ENCODE assay signal across 8 cellular contexts in the genomic region with DNA sequence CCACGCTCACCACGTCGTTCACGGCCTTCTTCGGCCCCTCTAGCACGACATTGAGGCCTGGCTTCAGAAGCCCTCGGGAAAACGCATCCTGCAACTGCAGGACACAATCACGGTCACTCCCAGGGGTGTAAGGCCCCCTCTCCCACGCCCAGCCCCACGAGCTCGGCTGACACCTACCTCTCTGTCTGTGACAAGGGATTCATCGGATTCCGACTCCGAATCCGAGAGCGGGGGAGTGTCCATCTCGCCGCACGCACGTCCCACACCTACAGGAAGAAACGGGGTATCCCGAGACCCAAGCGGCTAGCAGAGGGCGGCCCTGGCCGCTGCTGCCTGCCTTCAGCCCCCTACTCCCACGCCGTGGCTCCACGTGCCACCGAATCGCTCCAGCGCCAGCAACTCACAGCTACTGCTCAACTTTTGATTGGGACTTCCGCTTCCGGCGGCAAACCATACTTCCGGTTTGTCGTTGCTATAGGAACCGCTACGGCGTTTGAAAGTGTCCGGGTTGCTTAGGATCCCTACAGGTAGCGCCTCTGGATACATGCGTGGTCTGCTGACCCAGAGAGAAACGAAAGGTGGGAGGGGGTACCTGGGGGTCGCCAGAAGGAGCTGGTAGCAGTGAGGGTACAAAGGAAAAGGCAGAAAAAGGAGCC. TPM values are rescaled to one million over a fixed set of nuclear protein-coding genes. Genes with fewer than 3 reads are reported as not detected.
DNase-seq lines count a peak whose midpoint lies in the region; ATAC-seq, FAIRE-seq and TF ChIP-seq lines count a peak whose summit lies in the region.

A gene (plus strand): TSS at position 455 of the 656 bp plus-strand sequence. CDS start 424 bp downstream, outside the sequence.
A gene with protein sequence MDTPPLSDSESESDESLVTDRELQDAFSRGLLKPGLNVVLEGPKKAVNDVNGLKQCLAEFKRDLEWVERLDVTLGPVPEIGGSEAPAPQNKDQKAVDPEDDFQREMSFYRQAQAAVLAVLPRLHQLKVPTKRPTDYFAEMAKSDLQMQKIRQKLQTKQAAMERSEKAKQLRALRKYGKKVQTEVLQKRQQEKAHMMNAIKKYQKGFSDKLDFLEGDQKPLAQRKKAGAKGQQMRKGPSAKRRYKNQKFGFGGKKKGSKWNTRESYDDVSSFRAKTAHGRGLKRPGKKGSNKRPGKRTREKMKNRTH (minus strand): TSS at position 415 of the 656 bp plus-strand sequence. CDS start 172 bp downstream, at position 243.

- peak within 1 kb of the TSS; percentile 87 for H2AFZ ChIP-seq in HCT116 (ENCODE audit: low read depth, low read length, poor library complexity, severe bottlenecking)
- H2AFZ ChIP-seq in MM.1S (ENCODE audit: low read length) = peak within 1 kb of the TSS; percentile 93
- H2AFZ ChIP-seq in neuron (ENCODE audit: low read depth, low read length) = peak within 1 kb of the TSS; percentile 62

- H3K79me2 ChIP-seq in HCT116 (ENCODE audit: insufficient read depth, low read length) (peaks cover 41% of the 10 kb centered on the region), MM.1S (ENCODE audit: low read length) (peaks cover 36% of the 10 kb centered on the region)

- TF ChIP-seq RAD21 in HCT116 (IDR thresholded peaks at IDR 0.05; ENCODE audit: low read depth) = no peak

- ATAC-seq in HCT116 = peak; percentile 88

- H3K4me3 ChIP-seq in HCT116 (replicated peaks in 1 of 2; ENCODE audit: low read depth in 1 of 2, low read length in 2 of 2) (peak within 1 kb of the TSS; percentile 97 to 98), MM.1S (ENCODE audit: low read length) (peak within 1 kb of the TSS; percentile 99), neuron (ENCODE audit: low read length) (peak within 1 kb of the TSS; percentile 87), stomach smooth muscle (ENCODE audit: low read length in 2 of 2) (peak within 1 kb of the TSS; percentile 97 to 98)

- BruUV-seq in HCT116 (replicated peaks; lab: Mats Ljungman, UMichigan) = TSS peak; percentile 53

- POLR2A ChIA-PET in HCT116 (lab: Charles Lee) = interaction anchor here (1.0 to 1.1 kb wide), 2 partner anchors 11 to 325 kb away, joined by 3 to 4 read pairs; a partner anchor contains a TSS

- no peak for FAIRE-seq in frontal cortex (lab: Jason Lieb, UNC)

- H3K9ac ChIP-seq in HCT116 (ENCODE audit: low read length) (peak within 1 kb of the TSS; percentile 92), MM.1S (ENCODE audit: low read length) (peak within 1 kb of the TSS; percentile 87), stomach smooth muscle (ENCODE audit: low read length in 2 of 2) (peak within 1 kb of the TSS; percentile 77 to 89)

- H3K9me2 ChIP-seq in HCT116 (ENCODE audit: insufficient read depth) (no peaks in the 10 kb centered on the region), MM.1S (replicated peaks; ENCODE audit: insufficient read depth, low read length) (no peaks in the 10 kb centered on the region)

- peak; percentile 48 for TF ChIP-seq POLR2A in HCT116 (IDR thresholded peaks at IDR 0.05; ENCODE audit: borderline replicate concordance, extremely low read depth, insufficient read depth, insufficient read length)

- RAD21 ChIA-PET in HCT116 (lab: Charles Lee; ENCODE audit: low non-redundant PET in 1 of 2, low total read pairs in 2 of 2, uncharacterized antibody in 2 of 2, unreplicated experiment in 2 of 2) = interaction anchor here in 1 of 2 experiments (0.7 kb wide), 1 partner anchor 257 kb away, joined by 3 read pairs; no protein-coding TSS in a partner anchor

- H3K4me1 ChIP-seq in HCT116 (ENCODE audit: control insufficient read depth in 1 of 2, insufficient read depth in 2 of 2, low read length in 2 of 2) (peaks cover 5 to 7% of the 10 kb centered on the region in 2 experiments), MM.1S (ENCODE audit: low read length) (peaks cover 15% of the 10 kb centered on the region), neuron (ENCODE audit: insufficient read depth, low read length) (peaks cover 6% of the 10 kb centered on the region), stomach smooth muscle (ENCODE audit: control insufficient read depth, insufficient read depth, low read length) (peaks cover 10% of the 10 kb centered on the region)

- no peaks in the 10 kb centered on the region for H4K20me1 ChIP-seq in HCT116 (ENCODE audit: insufficient read depth)
- no peaks in the 10 kb centered on the region for H4K20me1 ChIP-seq in MM.1S (ENCODE audit: insufficient read depth, low read length)

- H3K36me3 ChIP-seq in HCT116 (ENCODE audit: control insufficient read depth in 1 of 2, insufficient read depth in 2 of 2, low read length in 2 of 2) (peaks cover 31 to 37% of the 10 kb centered on the region in 2 experiments), MM.1S (replicated peaks; ENCODE audit: insufficient read depth, low read length) (peaks cover 18% of the 10 kb centered on the region; the same call in 1 of the 2 replicates), neuron (ENCODE audit: insufficient read depth, low read length) (peaks cover 35% of the 10 kb centered on the region), stomach smooth muscle (ENCODE audit: control insufficient read depth in 2 of 2, insufficient read depth in 2 of 2, low read length in 2 of 2) (peaks cover 17 to 25% of the 10 kb centered on the region in 2 donors)

- no peaks in the 10 kb centered on the region for H3K27me3 ChIP-seq in HCT116 (ENCODE audit: insufficient read depth, low read length)
- no peaks in the 10 kb centered on the region for H3K27me3 ChIP-seq in MM.1S (replicated peaks; ENCODE audit: insufficient read depth, low read length)
- H3K27me3 ChIP-seq in neuron (ENCODE audit: insufficient read depth, low read length) = no peaks in the 10 kb centered on the region
- H3K27me3 ChIP-seq in stomach smooth muscle (ENCODE audit: control insufficient read depth in 1 of 2, insufficient read depth in 2 of 2, low read length in 2 of 2) = peaks cover 0 to 5% of the 10 kb centered on the region in 2 donors

- intact Hi-C loops in HCT116 (cut with micrococcal nuclease) = no loop called here

- H3K4me2 ChIP-seq in HCT116 (ENCODE audit: low read length) = peak within 1 kb of the TSS; percentile 94
- peak within 1 kb of the TSS; percentile 98 for H3K4me2 ChIP-seq in MM.1S (ENCODE audit: low read depth, low read length)

- CTCF ChIA-PET in HCT116 (lab: Charles Lee) = interaction anchor here (0.6 kb wide), 1 partner anchor 98 kb away, joined by 3 read pairs; no protein-coding TSS in a partner anchor

- H3K27ac ChIP-seq in HCT116 (ENCODE audit: low read depth, low read length) = peak within 1 kb of the TSS; percentile 65
- peak within 1 kb of the TSS; percentile 11; the same call in 1 of the 2 replicates for H3K27ac ChIP-seq in MM.1S (ENCODE audit: low read length)
- H3K27ac ChIP-seq in stomach smooth muscle (ENCODE audit: low read length) = no peak within 1 kb of the TSS

- H3K9me3 ChIP-seq in HCT116 (ENCODE audit: control insufficient read depth in 1 of 2, insufficient read depth in 1 of 2, low read depth in 1 of 2, low read length in 2 of 2) = no peaks in the 10 kb centered on the region
- H3K9me3 ChIP-seq in MM.1S (replicated peaks; ENCODE audit: insufficient read depth, low read length) = no peaks in the 10 kb centered on the region
- H3K9me3 ChIP-seq in neuron (ENCODE audit: low read length) = no peaks in the 10 kb centered on the region
- no peaks in the 10 kb centered on the region for H3K9me3 ChIP-seq in stomach smooth muscle (ENCODE audit: control insufficient read depth in 2 of 2, low read length in 2 of 2)

- DNase-seq in GDM1 (lab: John Stamatoyannopoulos, UW) (peak; percentile 81), HCT116 (ENCODE audit: low read depth, low spot score) (peak; percentile 92), MM.1S (peak; percentile 95), SHP77 (lab: John Stamatoyannopoulos, UW) (peak; percentile 86 to 88), activated gamma-delta T cell (lab: John Stamatoyannopoulos, UW) (peak; percentile 32), frontal cortex (ENCODE audit: low spot score in 2 of 2) (peak; percentile 77 to 89)

- TF ChIP-seq CTCF in HCT116 (IDR thresholded peaks at IDR 0.05 in 2 of 3, conservative IDR thresholded peaks at IDR 0.05 in 1 of 3; ENCODE audit: borderline replicate concordance in 1 of 3, insufficient read depth in 1 of 3, low read depth in 2 of 3, low read length in 2 of 3) (no peak), MM.1S (IDR thresholded peaks at IDR 0.05; ENCODE audit: low read length) (no peak)

- no peaks in the 10 kb centered on the region for H3F3A ChIP-seq in MM.1S (ENCODE audit: insufficient read depth, low read length)

TF ChIP-seq in HCT116, 20 proteins besides CTCF, POLR2A, EP300 and RAD21 (continues in another document):
- TF ChIP-seq SP1 (IDR thresholded peaks at IDR 0.05; ENCODE audit: low read depth) (peak; percentile 52; the same call in 1 of the 2 replicates), TCF7L2 (IDR thresholded peaks at IDR 0.05; ENCODE audit: borderline replicate concordance, extremely low read depth, insufficient read depth, insufficient read length) (peak; percentile 53), SIN3A (IDR thresholded peaks at IDR 0.05; ENCODE audit: low read depth) (peak; percentile 98), YY1 (IDR thresholded peaks at IDR 0.05; ENCODE audit: extremely low read depth, insufficient replicate concordance, low read depth, low read length) (peak; percentile 8), POLR2AphosphoS5 (IDR thresholded peaks at IDR 0.05; ENCODE audit: low read depth, low read length) (peak; percentile 94)
- TF ChIP-seq, protein P1, sequence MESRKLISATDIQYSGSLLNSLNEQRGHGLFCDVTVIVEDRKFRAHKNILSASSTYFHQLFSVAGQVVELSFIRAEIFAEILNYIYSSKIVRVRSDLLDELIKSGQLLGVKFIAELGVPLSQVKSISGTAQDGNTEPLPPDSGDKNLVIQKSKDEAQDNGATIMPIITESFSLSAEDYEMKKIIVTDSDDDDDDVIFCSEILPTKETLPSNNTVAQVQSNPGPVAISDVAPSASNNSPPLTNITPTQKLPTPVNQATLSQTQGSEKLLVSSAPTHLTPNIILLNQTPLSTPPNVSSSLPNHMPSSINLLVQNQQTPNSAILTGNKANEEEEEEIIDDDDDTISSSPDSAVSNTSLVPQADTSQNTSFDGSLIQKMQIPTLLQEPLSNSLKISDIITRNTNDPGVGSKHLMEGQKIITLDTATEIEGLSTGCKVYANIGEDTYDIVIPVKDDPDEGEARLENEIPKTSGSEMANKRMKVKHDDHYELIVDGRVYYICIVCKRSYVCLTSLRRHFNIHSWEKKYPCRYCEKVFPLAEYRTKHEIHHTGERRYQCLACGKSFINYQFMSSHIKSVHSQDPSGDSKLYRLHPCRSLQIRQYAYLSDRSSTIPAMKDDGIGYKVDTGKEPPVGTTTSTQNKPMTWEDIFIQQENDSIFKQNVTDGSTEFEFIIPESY (IDR thresholded peaks at IDR 0.05; ENCODE audit: extremely low read depth, insufficient replicate concordance, low read length) = no peak
- TF ChIP-seq, protein P2, sequence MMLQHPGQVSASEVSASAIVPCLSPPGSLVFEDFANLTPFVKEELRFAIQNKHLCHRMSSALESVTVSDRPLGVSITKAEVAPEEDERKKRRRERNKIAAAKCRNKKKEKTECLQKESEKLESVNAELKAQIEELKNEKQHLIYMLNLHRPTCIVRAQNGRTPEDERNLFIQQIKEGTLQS (IDR thresholded peaks at IDR 0.05) = no peak

RNA-seq across cellular contexts. Expression of the first gene that starts in this region (rescaled TPM):
- total RNA-seq in HCT116 (2021; ENCODE audit: unreplicated experiment) (0.49 TPM), frontal cortex (0.82 TPM)
- 0.34 and 0.41 TPM in 2 replicates for polyA plus RNA-seq in HCT116 (2012)

RNA-seq across cellular contexts. Expression of the second gene that starts in this region (rescaled TPM):
- 109 TPM for total RNA-seq in HCT116 (2021; ENCODE audit: unreplicated experiment)
- 82.5 and 104 TPM in 2 replicates for polyA plus RNA-seq in HCT116 (2012)
- 57.5 TPM for total RNA-seq in frontal cortex

Comparison
In these comparisons a context has a peak if more than half of its experiments do, and no peak if none do; other contexts are left out.
1. DNase-seq: peak in every context shown above with its lines; median percentile 95 in MM.1S; 92 in HCT116; 87 in SHP77; 83 in frontal cortex; 81 in GDM1; 32 in activated gamma-delta T cell.